In genomic region chr4:90069151-90069550, GRCh38 we compare ENCODE assay signal across 21 cellular contexts. TPM values are rescaled to one million over a fixed set of nuclear protein-coding genes. Genes with fewer than 3 reads are reported as not detected.
A peak's percentile ranks its signal among the peaks of the same experiment; 100 is the strongest.
DNase-seq lines count a peak whose midpoint lies in the region; ATAC-seq and TF ChIP-seq lines count a peak whose summit lies in the region.
"Had no signal": no experiment of that assay in that cellular context is flagged by ENCODE, and none has a peak within 500 bp of the region (broad histone marks: within the 10 kb centered on the region; RNA-seq: fewer than 3 reads in every experiment).

No MANE protein-coding gene starts in this region.

- H3K9ac ChIP-seq in GM23248 (no peak overlapping the region), PC-3 (ENCODE audit: low read length) (no peak overlapping the region)

- ATAC-seq in PC-3: peak; percentile 68
- no peak for ATAC-seq in lower lobe of right lung
- ATAC-seq: activated naive CD8-positive, alpha-beta T cell treated with anti-CD3 and anti-CD28 coated beads, Interleukin-2, amount 50 U/mL, for 24 hours; left cardiac atrium; T-cell had no signal

- WGBS in GM23248 (ENCODE audit: low coverage in 1 of 2, low lambda C conversion rate in 2 of 2, missing lambda C conversion rate in 2 of 2), 2 experiments: 40 to 70% methylated on average over 1 of the region's 1 CpG

- H3K4me3 ChIP-seq in GM23248 (no peak overlapping the region), PC-3 (ENCODE audit: low read length) (no peak overlapping the region), choroid plexus epithelial cell (ENCODE audit: low read depth, low read length) (no peak overlapping the region), retinal pigment epithelial cell (ENCODE audit: low read length) (no peak overlapping the region), lower lobe of right lung (no peak overlapping the region)
- H3K4me3 ChIP-seq: cardiac muscle cell, MG63, prostate gland had no signal

- in situ Hi-C loops in GM23248 (cut with MboI): no loop called here

- H3K27ac ChIP-seq in GM23248 (no peak overlapping the region), PC-3 (ENCODE audit: low read length) (peak overlapping the region; percentile 48), lower lobe of right lung (no peak overlapping the region)
- H3K27ac ChIP-seq: C4-2B, cardiac muscle cell, prostate gland had no signal

- H3K9me3 ChIP-seq in GM23248 (ENCODE audit: low read depth) (no peaks in the 10 kb centered on the region), PC-3 (ENCODE audit: low read length) (no peaks in the 10 kb centered on the region), lower lobe of right lung (no peaks in the 10 kb centered on the region)
- H3K9me3 ChIP-seq: MG63, prostate gland had no signal

- H3K79me2 ChIP-seq in GM23248 (ENCODE audit: insufficient read depth): no peaks in the 10 kb centered on the region
- no peaks in the 10 kb centered on the region for H3K79me2 ChIP-seq in PC-3 (ENCODE audit: low read length)

- DNase-seq in GM23248 (peak; percentile 0), PC-3 (peak; percentile 83), choroid plexus epithelial cell (ENCODE audit: low read depth) (peak; percentile 1), retinal pigment epithelial cell (ENCODE audit: low read depth) (peak; percentile 52), DMS53 treated with DMSO at 0.1 percent for 48 hours (lab: John Stamatoyannopoulos, UW; ENCODE audit: unreplicated experiment) (no peak), lower lobe of right lung (no peak)
- no peak for DNase-seq in activated CD8-positive, alpha-beta memory T cell treated with anti-CD3 and anti-CD28 coated beads for 24 hours
- DNase-seq: activated gamma-delta T cell treated with Interleukin-2 at 50 U/mL for 16 hours; activated naive CD8-positive, alpha-beta T cell treated with anti-CD3 and anti-CD28 coated beads, Interleukin-2, amount 50 U/mL, for 24 hours; activated T-cell treated with anti-CD3 and anti-CD28 coated beads, Interleukin-2, amount 50 U/mL, for 24 hours; EL; left cardiac atrium; MG63; NCI-H1417; NCI-H2081; NCI-H446; SHP77 treated with DMSO at 0.1 percent for 48 hours; T-cell had no signal

- H3F3A ChIP-seq in GM23248 (ENCODE audit: insufficient read depth) (no peaks in the 10 kb centered on the region), PC-3 (ENCODE audit: low read length, unreplicated experiment) (no peaks in the 10 kb centered on the region)

- no peak for TF ChIP-seq CTCF in PC-3 (conservative IDR thresholded peaks at IDR 0.05; ENCODE audit: low read depth, low read length)
- no peak for TF ChIP-seq CTCF in choroid plexus epithelial cell (conservative IDR thresholded peaks at IDR 0.05; ENCODE audit: low read depth, low read length)
- TF ChIP-seq CTCF in retinal pigment epithelial cell (conservative IDR thresholded peaks at IDR 0.05; ENCODE audit: low read depth, low read length): no peak
- TF ChIP-seq CTCF in lower lobe of right lung (IDR thresholded peaks at IDR 0.05): no peak

- H3K27me3 ChIP-seq in GM23248 (replicated peaks; ENCODE audit: insufficient read depth): no peaks in the 10 kb centered on the region
- peaks cover 14% of the 10 kb centered on the region; the same call in 1 of the 2 replicates for H3K27me3 ChIP-seq in PC-3 (ENCODE audit: low read length)
- no peaks in the 10 kb centered on the region for H3K27me3 ChIP-seq in lower lobe of right lung (ENCODE audit: low read depth)
- H3K27me3 ChIP-seq: cardiac muscle cell, MG63 had no signal

- BruUV-seq in PC-3 (replicated peaks; lab: Mats Ljungman, UMichigan): no TSS peak

- CTCF ChIA-PET in PC-3 (lab: Charles Lee): no interaction called here

- intact Hi-C loops in PC-3 (cut with micrococcal nuclease): no loop called here
- intact Hi-C loops in lower lobe of right lung (cut with DNase I): no loop called here

- H3K4me2 ChIP-seq in GM23248 (ENCODE audit: unreplicated experiment) (no peak overlapping the region), PC-3 (ENCODE audit: low read length) (peak overlapping the region; percentile 29; the same call in 1 of the 2 replicates)

- no peaks in the 10 kb centered on the region for H3K4me1 ChIP-seq in GM23248 (ENCODE audit: insufficient read depth)
- peaks cover 10% of the 10 kb centered on the region; the same call in 1 of the 2 replicates for H3K4me1 ChIP-seq in PC-3 (ENCODE audit: insufficient read depth, low read length)
- no peaks in the 10 kb centered on the region for H3K4me1 ChIP-seq in lower lobe of right lung
- H3K4me1 ChIP-seq: prostate gland had no signal

- H4K20me1 ChIP-seq in GM23248 (ENCODE audit: insufficient read depth) (no peaks in the 10 kb centered on the region), PC-3 (ENCODE audit: low read length) (no peaks in the 10 kb centered on the region)

- H3K36me3 ChIP-seq in GM23248 (ENCODE audit: low read depth) (no peaks in the 10 kb centered on the region), PC-3 (ENCODE audit: low read depth, low read length) (no peaks in the 10 kb centered on the region), lower lobe of right lung (no peaks in the 10 kb centered on the region)
- H3K36me3 ChIP-seq: cardiac muscle cell, MG63, prostate gland had no signal

- no peak overlapping the region for H2AFZ ChIP-seq in GM23248
- no peak overlapping the region for H2AFZ ChIP-seq in PC-3 (ENCODE audit: low read length)

- POLR2A ChIA-PET in PC-3 (lab: Charles Lee; ENCODE audit: unreplicated experiment): interaction anchor here (0.7 kb wide), 1 partner anchor 24 kb away, joined by 5 read pairs; no protein-coding TSS in a partner anchor

- no peaks in the 10 kb centered on the region for H3K9me2 ChIP-seq in GM23248 (ENCODE audit: insufficient read depth)
- no peaks in the 10 kb centered on the region for H3K9me2 ChIP-seq in PC-3 (replicated peaks; ENCODE audit: low read length)

RNA-seq across cellular contexts. Expression of gene CCSER1, which starts 58.0 kb away (rescaled TPM):
- total RNA-seq in GM23248 (2014; rRNA removed; shearing (Covaris generic)): not detected in 2 replicates
- polyA plus RNA-seq in GM23248 (2016; fragmentation: Nextera tagmentation; extraction: Ambion mirVana): not detected in 2 replicates
- total RNA-seq in PC-3 (2014; rRNA removed) (6.0 and 10.1 TPM in 2 replicates), lower lobe of right lung (8.4 TPM)

Comparison
In these comparisons a context has a peak if more than half of its experiments do, and no peak if none do; other contexts are left out.
1. DNase-seq: peak in GM23248 (single experiment), PC-3 (single experiment), choroid plexus epithelial cell (single experiment) and retinal pigment epithelial cell (single experiment); none in DMS53 treated with DMSO at 0.1 percent for 48 hours (single experiment), lower lobe of right lung (single experiment) and activated CD8-positive, alpha-beta memory T cell treated with anti-CD3 and anti-CD28 coated beads for 24 hours (single experiment).